Comparison of ENCODE assay signal across 8 cellular contexts in the genomic region with DNA sequence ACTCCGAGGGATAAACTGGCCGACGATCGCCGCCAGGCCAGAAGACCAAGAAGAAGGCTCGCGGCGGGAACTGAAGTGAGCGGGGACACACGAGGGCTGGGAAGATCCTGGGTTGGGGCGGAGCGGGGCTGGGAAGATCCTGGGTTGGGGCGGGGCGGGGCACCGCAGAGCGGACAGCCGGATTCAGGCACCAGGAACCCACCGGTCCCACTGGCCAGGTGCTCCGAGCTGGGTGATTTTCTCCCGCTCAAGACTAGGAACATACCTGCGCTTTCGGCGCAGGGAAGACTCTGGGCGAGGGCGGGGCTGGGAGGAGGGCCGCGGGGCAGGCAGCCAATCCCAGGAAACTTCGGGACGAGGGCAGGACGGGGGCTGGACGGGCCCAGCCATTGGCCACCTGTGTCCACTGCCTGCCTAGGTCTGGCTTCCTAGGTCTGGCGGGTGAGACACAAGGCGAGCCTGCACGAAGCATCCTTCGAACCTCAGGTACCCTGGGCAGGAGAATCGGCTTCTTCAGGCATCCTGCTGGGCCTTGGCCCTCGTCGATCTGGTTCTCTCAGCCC. TPM values are rescaled to one million over a fixed set of nuclear protein-coding genes. Genes with fewer than 3 reads are reported as not detected.
A peak's percentile ranks its signal among the peaks of the same experiment; 100 is the strongest.
DNase-seq lines count a peak whose midpoint lies in the region; ATAC-seq and TF ChIP-seq lines count a peak whose summit lies in the region.

Gene ERVMER34-1 (minus strand): TSS at position 77 of the 563 bp plus-strand sequence. CDS start 5,905 bp downstream, outside the sequence.

- 7% methylated on average over 22 of the region's 38 CpGs for WGBS in hepatocyte (ENCODE audit: low lambda C conversion rate, missing lambda C conversion rate)

- peak within 1 kb of the TSS; percentile 97 for H3K4me2 ChIP-seq in hepatocyte

- peaks cover 9% of the 10 kb centered on the region; the same call in 1 of the 2 replicates for H3K36me3 ChIP-seq in HUES48 (ENCODE audit: control insufficient read depth, insufficient read depth, low read length)
- no peaks in the 10 kb centered on the region for H3K36me3 ChIP-seq in ascending aorta
- H3K36me3 ChIP-seq in hepatocyte (replicated peaks; ENCODE audit: insufficient read depth, low read depth): no peaks in the 10 kb centered on the region
- no peaks in the 10 kb centered on the region for H3K36me3 ChIP-seq in rectal smooth muscle tissue (ENCODE audit: control insufficient read depth, insufficient read depth, low read length)

- intact Hi-C loops in ascending aorta (cut with DNase I): no loop called here

- ATAC-seq in HG03095 (IDR thresholded peaks at IDR 0.05; ENCODE audit: unreplicated experiment) (no peak), GM18858 (IDR thresholded peaks at IDR 0.05; ENCODE audit: unreplicated experiment) (no peak), HG03045 (IDR thresholded peaks at IDR 0.05; ENCODE audit: unreplicated experiment) (no peak)

- H3K9me3 ChIP-seq in HUES48 (ENCODE audit: control insufficient read depth, insufficient read depth, low read length) (no peaks in the 10 kb centered on the region), ascending aorta (no peaks in the 10 kb centered on the region), hepatocyte (ENCODE audit: low read depth) (no peaks in the 10 kb centered on the region)

- no peaks in the 10 kb centered on the region for H3K4me1 ChIP-seq in HUES48 (ENCODE audit: control insufficient read depth, insufficient read depth, low read length)
- peaks cover 0 to 6% of the 10 kb centered on the region in 2 donors for H3K4me1 ChIP-seq in ascending aorta
- H3K4me1 ChIP-seq in hepatocyte (ENCODE audit: insufficient read depth): no peaks in the 10 kb centered on the region
- H3K4me1 ChIP-seq in rectal smooth muscle tissue (ENCODE audit: control insufficient read depth, insufficient read depth, low read length): peaks cover 3% of the 10 kb centered on the region

- peak within 1 kb of the TSS; percentile 93 for H2AFZ ChIP-seq in hepatocyte

- DNase-seq in AG08395 (ENCODE audit: low spot score): peak; percentile 22
- no peak for DNase-seq in ascending aorta (ENCODE audit: low spot score in 2 of 2)
- peak; percentile 72 for DNase-seq in hepatocyte (ENCODE audit: low spot score)

- no peaks in the 10 kb centered on the region for H3K79me2 ChIP-seq in hepatocyte

- no peak for TF ChIP-seq CTCF in ascending aorta (IDR thresholded peaks at IDR 0.05)
- TF ChIP-seq CTCF in hepatocyte (IDR thresholded peaks at IDR 0.05; ENCODE audit: poor library complexity): no peak

- H3K9ac ChIP-seq in HUES48 (ENCODE audit: low read depth, low read length) (peak within 1 kb of the TSS; percentile 26; the same call in 1 of the 2 replicates), rectal smooth muscle tissue (ENCODE audit: low read length) (no peak within 1 kb of the TSS)

- H3K27me3 ChIP-seq in HUES48 (ENCODE audit: control insufficient read depth, insufficient read depth, low read length) (peaks cover 26% of the 10 kb centered on the region), ascending aorta (no peaks in the 10 kb centered on the region), hepatocyte (no peaks in the 10 kb centered on the region), rectal smooth muscle tissue (ENCODE audit: control insufficient read depth, insufficient read depth, low read length) (peaks cover 2% of the 10 kb centered on the region)

- peak within 1 kb of the TSS; percentile 50 for H3K4me3 ChIP-seq in HUES48 (ENCODE audit: low read depth, low read length)
- H3K4me3 ChIP-seq in ascending aorta: peak within 1 kb of the TSS; percentile 60 to 61
- H3K4me3 ChIP-seq in hepatocyte: peak within 1 kb of the TSS; percentile 50
- peak within 1 kb of the TSS; percentile 61 for H3K4me3 ChIP-seq in rectal smooth muscle tissue (ENCODE audit: low read length)

- no peaks in the 10 kb centered on the region for H4K20me1 ChIP-seq in hepatocyte (ENCODE audit: insufficient read depth, poor library complexity, severe bottlenecking)

- no peak within 1 kb of the TSS for H3K27ac ChIP-seq in HUES48 (ENCODE audit: low read depth, low read length)
- H3K27ac ChIP-seq in ascending aorta: no peak within 1 kb of the TSS
- peak within 1 kb of the TSS; percentile 58 for H3K27ac ChIP-seq in hepatocyte
- no peak within 1 kb of the TSS for H3K27ac ChIP-seq in rectal smooth muscle tissue (ENCODE audit: low read depth, low read length)

- H3K9me2 ChIP-seq in hepatocyte (replicated peaks; ENCODE audit: insufficient read depth): no peaks in the 10 kb centered on the region

RNA-seq across cellular contexts. Expression of gene ERVMER34-1, which starts in this region (rescaled TPM):
- total RNA-seq in ascending aorta (not detected), hepatocyte (4.6 and 8.0 TPM in 2 replicates)
- 1.3 and 3.3 TPM in 2 replicates for polyA plus RNA-seq in hepatocyte

Comparison
In these comparisons a context has a peak if more than half of its experiments do, and no peak if none do; other contexts are left out.
1. DNase-seq: peak in AG08395 (single experiment) and hepatocyte (single experiment); none in ascending aorta (0 of 2).
2. Peak in every context shown above with its lines, with median percentiles within 50 percentile points of each other: H3K4me3 ChIP-seq.